In genomic region chr6:54291146-54291545, GRCh38 we compare ENCODE assay signal across 8 cellular contexts. TPM values are rescaled to one million over a fixed set of nuclear protein-coding genes. Genes with fewer than 3 reads are reported as not detected.
DNase-seq lines count a peak whose midpoint lies in the region; ATAC-seq and TF ChIP-seq lines count a peak whose summit lies in the region.

No MANE protein-coding gene starts in this region.

- TF ChIP-seq EP300 in sigmoid colon (IDR thresholded peaks at IDR 0.05), result no peak

- intact Hi-C loops in sigmoid colon (cut with DNase I), result no loop called here
- intact Hi-C loops in cardiac septum (cut with DNase I), result no loop called here

- H3K27ac ChIP-seq in HUES6 (ENCODE audit: low read depth, low read length), result 0 out of 2 replicates have a peak overlapping the region, but pooled peaks have one; percentile 0
- no peak overlapping the region for H3K27ac ChIP-seq in sigmoid colon
- no peak overlapping the region for H3K27ac ChIP-seq in CD8-positive, alpha-beta memory T cell (ENCODE audit: low read depth, low read length)

- peaks cover 4 to 19% (median 10%) of the 10 kb centered on the region in 5 donors for H3K9me3 Mint-ChIP-seq in CD8-positive, alpha-beta memory T cell

- H3K4me3 ChIP-seq in HUES6 (ENCODE audit: low read depth, low read length), result no peak overlapping the region
- H3K4me3 ChIP-seq in fibroblast of mammary gland (ENCODE audit: control insufficient read depth, low read depth, low read length), result no peak overlapping the region
- H3K4me3 ChIP-seq in sigmoid colon, result no peak overlapping the region
- no peak overlapping the region for H3K4me3 ChIP-seq in CD8-positive, alpha-beta memory T cell (ENCODE audit: low read length)

- WGBS in sigmoid colon, 2 donors, result 59 to 76% methylated on average over 2 of the region's 2 CpGs

- TF ChIP-seq POLR2A in sigmoid colon (IDR thresholded peaks at IDR 0.05), result no peak

- no peak overlapping the region for H3K27ac Mint-ChIP-seq in CD8-positive, alpha-beta memory T cell

- H3K4me3 Mint-ChIP-seq in CD8-positive, alpha-beta memory T cell, result no peak overlapping the region

- CTCF ChIA-PET in CD8-positive, alpha-beta memory T cell (lab: Charles Lee), result no interaction called here

- TF ChIP-seq CTCF in fibroblast of mammary gland (conservative IDR thresholded peaks at IDR 0.05; ENCODE audit: control insufficient read depth, insufficient read depth, low read depth, low read length) (no peak), sigmoid colon (IDR thresholded peaks at IDR 0.05) (no peak)

- H3K36me3 ChIP-seq in HUES6 (ENCODE audit: control insufficient read depth, insufficient read depth, low read length) (no peaks in the 10 kb centered on the region), sigmoid colon (no peaks in the 10 kb centered on the region)
- H3K36me3 ChIP-seq in CD8-positive, alpha-beta memory T cell (ENCODE audit: insufficient read depth, low read length), result no peaks in the 10 kb centered on the region

- peak; percentile 81 for ATAC-seq in GM21717 (IDR thresholded peaks at IDR 0.05; ENCODE audit: unreplicated experiment)

- H3K4me1 ChIP-seq in HUES6 (ENCODE audit: control insufficient read depth, insufficient read depth, low read length), result peaks cover 15% of the 10 kb centered on the region
- no peaks in the 10 kb centered on the region for H3K4me1 ChIP-seq in sigmoid colon
- no peaks in the 10 kb centered on the region for H3K4me1 ChIP-seq in CD8-positive, alpha-beta memory T cell (ENCODE audit: insufficient read depth, low read length)

- H3K36me3 Mint-ChIP-seq in CD8-positive, alpha-beta memory T cell, result no peaks in the 10 kb centered on the region

- no peaks in the 10 kb centered on the region for H3K4me1 Mint-ChIP-seq in CD8-positive, alpha-beta memory T cell

- H3K27me3 ChIP-seq in HUES6 (ENCODE audit: control insufficient read depth, insufficient read depth, low read length) (no peaks in the 10 kb centered on the region), sigmoid colon (no peaks in the 10 kb centered on the region)
- no peaks in the 10 kb centered on the region for H3K27me3 ChIP-seq in CD8-positive, alpha-beta memory T cell (ENCODE audit: insufficient read depth, low read length, poor library complexity, severe bottlenecking)

- peak; percentile 21 for DNase-seq in GM03348 (ENCODE audit: low spot score)
- peak; percentile 87 for DNase-seq in fibroblast of mammary gland (ENCODE audit: low read depth)
- DNase-seq in NCI-H2107 treated with DMSO at 0.1 percent for 48 hours (lab: John Stamatoyannopoulos, UW; ENCODE audit: unreplicated experiment), result no peak
- DNase-seq in sigmoid colon, result no peak
- DNase-seq in cardiac septum (ENCODE audit: low spot score), result no peak
- no peak for DNase-seq in CD8-positive, alpha-beta memory T cell

- H3K9ac ChIP-seq in HUES6 (ENCODE audit: low read length), result no peak overlapping the region

- POLR2A ChIA-PET in CD8-positive, alpha-beta memory T cell (lab: Charles Lee), result no interaction called here

- no peaks in the 10 kb centered on the region for H3K27me3 Mint-ChIP-seq in CD8-positive, alpha-beta memory T cell

- H3K9me3 ChIP-seq in HUES6 (ENCODE audit: control insufficient read depth, insufficient read depth, low read depth, low read length), result no peaks in the 10 kb centered on the region; the same call in 1 of the 2 replicates
- no peaks in the 10 kb centered on the region for H3K9me3 ChIP-seq in sigmoid colon
- H3K9me3 ChIP-seq in CD8-positive, alpha-beta memory T cell (ENCODE audit: low read length), result no peaks in the 10 kb centered on the region

RNA-seq across cellular contexts. Expression of gene TINAG, which starts 17.1 kb away (rescaled TPM):
- not detected for total RNA-seq in sigmoid colon
- polyA plus RNA-seq in sigmoid colon, result 10 to 100 TPM; 16.9 to 19.8 (median 17.2) TPM
- total RNA-seq in cardiac septum, result 0.70 TPM
- not detected for total RNA-seq in CD8-positive, alpha-beta memory T cell
- not detected for polyA plus RNA-seq in CD8-positive, alpha-beta memory T cell

Comparison
In these comparisons a context has a peak if more than half of its experiments do, and no peak if none do; other contexts are left out.
1. DNase-seq: peak in GM03348 (single experiment) and fibroblast of mammary gland (single experiment); none in NCI-H2107 treated with DMSO at 0.1 percent for 48 hours (single experiment), sigmoid colon (single experiment), cardiac septum (single experiment) and CD8-positive, alpha-beta memory T cell (0 of 5).